In the genomic region with DNA sequence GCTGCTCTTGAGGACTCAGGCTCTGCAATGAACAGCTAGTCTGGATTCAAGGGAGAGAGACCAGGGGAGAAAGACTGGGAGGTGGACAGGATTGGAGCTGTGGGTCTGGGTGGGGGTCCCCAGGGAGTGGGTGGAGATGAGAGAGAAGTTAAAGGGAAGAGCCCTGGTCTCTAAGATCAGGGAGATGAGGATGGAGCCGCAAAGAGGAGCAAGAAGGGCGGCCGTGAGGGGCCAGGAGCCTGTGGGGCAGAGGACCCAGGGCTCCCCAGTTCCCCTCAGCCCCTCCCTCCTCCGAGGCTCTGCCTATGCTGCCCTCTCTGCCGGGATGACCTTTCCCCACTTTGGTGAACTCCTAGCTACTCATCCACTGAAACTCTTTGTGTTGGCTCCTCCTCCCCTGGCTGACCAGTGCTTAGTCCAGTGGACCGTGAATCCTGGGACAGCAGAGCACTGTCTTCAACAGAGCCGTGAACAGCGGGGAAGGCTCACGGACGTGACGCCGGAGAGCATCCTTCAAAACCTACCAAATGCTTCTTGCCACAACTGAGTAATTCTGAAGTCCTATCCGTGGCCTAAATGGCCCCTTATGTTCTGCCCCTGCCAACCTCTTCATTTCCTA, we compare ENCODE assay signal across 31 cellular contexts. TPM values are rescaled to one million over a fixed set of nuclear protein-coding genes. Genes with fewer than 3 reads are reported as not detected.
A peak's percentile ranks its signal among the peaks of the same experiment; 100 is the strongest.
DNase-seq lines count a peak whose midpoint lies in the region; ATAC-seq, FAIRE-seq and TF ChIP-seq lines count a peak whose summit lies in the region.
"Had no signal": no experiment of that assay in that cellular context is flagged by ENCODE, and none has a peak within 500 bp of the region (broad histone marks: within the 10 kb centered on the region; RNA-seq: fewer than 3 reads in every experiment).

No MANE protein-coding gene starts in this region.

- H3K27ac Mint-ChIP-seq in nephron progenitor cell = peak overlapping the region; percentile 12
- no peak overlapping the region for H3K27ac Mint-ChIP-seq in type B pancreatic cell
- H3K27ac Mint-ChIP-seq: activated CD4-positive, alpha-beta T cell treated with anti-CD3 and anti-CD28 coated beads, Interleukin-2, amount 10 ng/mL, durations not matched to agents 24 days and 14 days; activated naive CD8-positive, alpha-beta T cell treated with anti-CD3 and anti-CD28 coated beads, Interleukin-2, amount 50 U/mL, for 24 hours; activated T-cell treated with anti-CD3 and anti-CD28 coated beads, Interleukin-2, amount 50 U/mL, for 72 hours; natural killer cell treated with Interleukin-12 subunit alpha and Interleukin-12 subunit beta and Interleukin-15 and Interleukin-18, amount 100 ng/mL, for 72 hours; T-cell; WTC11 had no signal

- peak; percentile 58 for DNase-seq in RCC 7860 (ENCODE audit: low spot score)
- DNase-seq in epithelial cell of proximal tubule (ENCODE audit: low read depth) = peak; percentile 29
- DNase-seq in nephron progenitor cell = peak; percentile 57
- DNase-seq in type B pancreatic cell (ENCODE audit: extremely low spot score, unreplicated experiment) = peak; percentile 52
- DNase-seq in left lung = no peak
- no peak for DNase-seq in NCI-H2227 (lab: John Stamatoyannopoulos, UW; ENCODE audit: unreplicated experiment)
- DNase-seq in activated CD4-positive, alpha-beta T cell treated with anti-CD3 and anti-CD28 coated beads, Interleukin-2, amount 50 U/mL, for 1 hour = no peak
- DNase-seq: activated CD4-positive, alpha-beta T cell treated with anti-CD3 and anti-CD28 coated beads, Interleukin-2, amount 10 ng/mL, durations not matched to agents 24 days and 14 days; activated naive CD8-positive, alpha-beta T cell treated with anti-CD3 and anti-CD28 coated beads, Interleukin-2, amount 50 U/mL, for 24 hours; activated T-cell treated with anti-CD3 and anti-CD28 coated beads, Interleukin-2, amount 50 U/mL, for 72 hours; colonic mucosa; effector memory CD4-positive, alpha-beta T cell; erythroblast; GDM1; glutamatergic neuron; Kasumi-1; lower lobe of right lung; mucosa of descending colon; NCI-H1417 treated with DMSO at 0.1 percent for 48 hours; NCI-H2081; NCI-H748 treated with DMSO at 0.1 percent for 48 hours; right lobe of liver; stimulated activated CD8-positive, alpha-beta memory T cell treated with anti-CD3 and anti-CD28 coated beads, Interleukin-4, amount 100 ng/mL, for 48 hours; stimulated activated naive CD8-positive, alpha-beta T cell treated with anti-CD3 and anti-CD28 coated beads, Interleukin-15, amount 100 ng/mL, for 72 hours; T-cell; tibial artery had no signal

- H3K4me1 Mint-ChIP-seq in nephron progenitor cell (peaks cover 69% of the 10 kb centered on the region), type B pancreatic cell (ENCODE audit: unreplicated experiment) (peaks cover 9% of the 10 kb centered on the region)
- H3K4me1 Mint-ChIP-seq: T-cell had no signal

- no peaks in the 10 kb centered on the region for H3K4me1 ChIP-seq in left lung
- H3K4me1 ChIP-seq: colonic mucosa, right lobe of liver, tibial artery had no signal

- no peaks in the 10 kb centered on the region for H3K9me3 ChIP-seq in left lung
- H3K9me3 ChIP-seq: colonic mucosa, lower lobe of right lung, mucosa of descending colon, right lobe of liver, tibial artery had no signal

- peak; percentile 81 for FAIRE-seq in RCC 7860 (lab: Jason Lieb, UNC)
- FAIRE-seq: islet of Langerhans had no signal

- H3K4me3 ChIP-seq in epithelial cell of proximal tubule (ENCODE audit: low read depth, low read length) = peak overlapping the region; percentile 23
- no peak overlapping the region for H3K4me3 ChIP-seq in left lung
- H3K4me3 ChIP-seq: BLaER1 treated with 17β-estradiol and CSF1 and Interleukin-3, amounts not matched to agents 10 nM and 100 nM; colonic mucosa; lower lobe of right lung; mucosa of descending colon; right lobe of liver; tibial artery had no signal

- no peaks in the 10 kb centered on the region for H3K36me3 ChIP-seq in left lung
- H3K36me3 ChIP-seq: BLaER1 treated with 17β-estradiol and CSF1 and Interleukin-3, amounts not matched to agents 10 nM and 100 nM; colonic mucosa; lower lobe of right lung; right lobe of liver; tibial artery had no signal

- H3K36me3 Mint-ChIP-seq in nephron progenitor cell (ENCODE audit: low read depth) (no peaks in the 10 kb centered on the region), type B pancreatic cell (no peaks in the 10 kb centered on the region)
- H3K36me3 Mint-ChIP-seq: natural killer cell treated with Interleukin-12 subunit alpha and Interleukin-12 subunit beta and Interleukin-15 and Interleukin-18, amount 100 ng/mL, for 72 hours; T-cell had no signal

- peaks cover 30% of the 10 kb centered on the region for H3K27me3 Mint-ChIP-seq in nephron progenitor cell (ENCODE audit: low read depth, poor library complexity)
- peaks cover 51% of the 10 kb centered on the region for H3K27me3 Mint-ChIP-seq in type B pancreatic cell

- H3K9me3 Mint-ChIP-seq in nephron progenitor cell = peaks cover 3% of the 10 kb centered on the region
- no peaks in the 10 kb centered on the region for H3K9me3 Mint-ChIP-seq in type B pancreatic cell
- H3K9me3 Mint-ChIP-seq: activated CD4-positive, alpha-beta T cell treated with anti-CD3 and anti-CD28 coated beads, Interleukin-2, amount 10 ng/mL, durations not matched to agents 24 days and 14 days; activated naive CD8-positive, alpha-beta T cell treated with anti-CD3 and anti-CD28 coated beads, Interleukin-2, amount 50 U/mL, for 24 hours; activated T-cell treated with anti-CD3 and anti-CD28 coated beads, Interleukin-2, amount 50 U/mL, for 72 hours; natural killer cell treated with Interleukin-12 subunit alpha and Interleukin-12 subunit beta and Interleukin-15 and Interleukin-18, amount 100 ng/mL, for 72 hours; stimulated activated naive CD8-positive, alpha-beta T cell treated with anti-CD3 and anti-CD28 coated beads, Interleukin-15, amount 100 ng/mL, for 72 hours; T-cell had no signal

- intact Hi-C loops in left lung (cut with DNase I) = no loop called here

- TF ChIP-seq CTCF in epithelial cell of proximal tubule (conservative IDR thresholded peaks at IDR 0.05; ENCODE audit: low read depth, low read length) (no peak), nephron progenitor cell (IDR thresholded peaks at IDR 0.05) (no peak), type B pancreatic cell (conservative IDR thresholded peaks at IDR 0.05) (no peak), left lung (IDR thresholded peaks at IDR 0.05) (no peak)

- no peak overlapping the region for H3K27ac ChIP-seq in left lung
- H3K27ac ChIP-seq: BLaER1 treated with 17β-estradiol and CSF1 and Interleukin-3, amounts not matched to agents 10 nM and 100 nM; colonic mucosa; lower lobe of right lung; right lobe of liver; tibial artery had no signal

- peak overlapping the region; percentile 33 for H3K4me3 Mint-ChIP-seq in nephron progenitor cell
- H3K4me3 Mint-ChIP-seq in type B pancreatic cell = no peak overlapping the region
- H3K4me3 Mint-ChIP-seq: activated CD4-positive, alpha-beta T cell treated with anti-CD3 and anti-CD28 coated beads, Interleukin-2, amount 10 ng/mL, durations not matched to agents 24 days and 14 days; activated naive CD8-positive, alpha-beta T cell treated with anti-CD3 and anti-CD28 coated beads, Interleukin-2, amount 50 U/mL, for 24 hours; activated T-cell treated with anti-CD3 and anti-CD28 coated beads, Interleukin-2, amount 50 U/mL, for 72 hours; natural killer cell treated with Interleukin-12 subunit alpha and Interleukin-12 subunit beta and Interleukin-15 and Interleukin-18, amount 100 ng/mL, for 72 hours; stimulated activated naive CD8-positive, alpha-beta T cell treated with anti-CD3 and anti-CD28 coated beads, Interleukin-15, amount 100 ng/mL, for 72 hours; T-cell; WTC11 had no signal

- peaks cover 2 to 45% of the 10 kb centered on the region in 2 donors for H3K27me3 ChIP-seq in left lung
- H3K27me3 ChIP-seq: BLaER1 treated with 17β-estradiol and CSF1 and Interleukin-3, amounts not matched to agents 10 nM and 100 nM; colonic mucosa had no signal

- ATAC-seq in left lung = no peak
- ATAC-seq: activated naive CD8-positive, alpha-beta T cell treated with anti-CD3 and anti-CD28 coated beads, Interleukin-2, amount 50 U/mL, for 24 hours; activated T-cell treated with anti-CD3 and anti-CD28 coated beads, Interleukin-2, amount 50 U/mL, for 72 hours; lower lobe of right lung; mucosa of descending colon; natural killer cell treated with Interleukin-12 subunit alpha and Interleukin-12 subunit beta and Interleukin-15 and Interleukin-18, amount 100 ng/mL, for 72 hours; stimulated activated naive CD8-positive, alpha-beta T cell treated with anti-CD3 and anti-CD28 coated beads, Interleukin-15, amount 100 ng/mL, for 72 hours; T-cell; WTC11 had no signal

RNA-seq across cellular contexts. Expression of a gene that starts 16.4 kb away (rescaled TPM):
- total RNA-seq in epithelial cell of proximal tubule = not detected in 2 replicates
- total RNA-seq in type B pancreatic cell (ENCODE audit: low replicate concordance) = 0.24 TPM in 1 of 2 replicates, not detected in the other
- not detected for total RNA-seq in left lung
- total RNA-seq: activated CD4-positive, alpha-beta T cell treated with anti-CD3 and anti-CD28 coated beads, Interleukin-2, amount 10 ng/mL, durations not matched to agents 24 days and 14 days; activated T-cell treated with anti-CD3 and anti-CD28 coated beads, Interleukin-2, amount 50 U/mL, for 72 hours; cardiac septum; colonic mucosa; lower lobe of right lung; mucosa of descending colon; natural killer cell treated with Interleukin-12 subunit alpha and Interleukin-12 subunit beta and Interleukin-15 and Interleukin-18, amount 100 ng/mL, for 72 hours; right lobe of liver; T-cell; WTC11 had no signal

Comparison
In these comparisons a context has a peak if more than half of its experiments do, and no peak if none do; other contexts are left out.
1. DNase-seq: peak in RCC 7860 (single experiment), epithelial cell of proximal tubule (single experiment), nephron progenitor cell (single experiment) and type B pancreatic cell (single experiment); none in left lung (0 of 2), NCI-H2227 (single experiment) and activated CD4-positive, alpha-beta T cell treated with anti-CD3 and anti-CD28 coated beads, Interleukin-2, amount 50 U/mL, for 1 hour (single experiment).